Comparison of ENCODE assay signal across 19 cellular contexts in the genomic region with DNA sequence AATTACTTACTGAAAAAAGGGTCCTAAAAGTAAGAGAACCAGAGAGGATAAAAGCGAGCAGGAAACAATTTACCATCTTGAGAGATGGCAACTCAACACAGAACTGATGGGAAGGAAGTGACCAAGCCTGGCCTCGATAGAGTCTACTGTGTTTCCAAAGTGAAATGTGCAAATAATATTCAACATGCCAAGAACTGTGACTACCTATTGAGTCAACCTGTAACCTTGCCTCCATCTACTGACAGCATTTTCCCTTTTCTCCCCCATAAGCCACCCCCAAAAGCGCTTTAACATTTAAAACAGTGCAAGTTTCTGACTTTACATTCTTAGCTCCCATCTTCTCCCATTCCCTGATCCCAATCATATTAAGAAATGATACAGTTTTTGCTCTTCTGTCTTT.
"Had no signal": no experiment of that assay in that cellular context is flagged by ENCODE, and none has a peak within 500 bp of the region (broad histone marks: within the 10 kb centered on the region; RNA-seq: fewer than 3 reads in every experiment).

No MANE protein-coding gene starts in this region.

- H3K4me1 ChIP-seq: esophagus squamous epithelium, spleen, testis, upper lobe of right lung had no signal

- H3K36me3 ChIP-seq: neutrophil had no signal

- DNase-seq: effector memory CD4-positive, alpha-beta T cell; esophagus squamous epithelium; foreskin melanocyte; head of caudate nucleus; naive thymus-derived CD8-positive, alpha-beta T cell; posterior cingulate gyrus; spleen; stimulated activated CD4-positive, alpha-beta T cell treated with anti-CD3 and anti-CD28 coated beads, Interleukin-2, amount 100 ng/mL, for 24 hours; stimulated activated CD4-positive, alpha-beta T cell treated with anti-CD3 and anti-CD28 coated beads, Interleukin-4, amount 100 ng/mL, for 4 hours; stimulated activated naive B cell treated with anti-CD40 and anti-IgM and Interleukin-4, amounts not matched to agents 10 μg/mL and 1 μg/mL and 100 μg/mL, for 72 hours; stimulated activated naive CD8-positive, alpha-beta T cell treated with anti-CD3 and anti-CD28 coated beads, Interleukin-15, amount 100 ng/mL, for 72 hours; testis; upper lobe of right lung had no signal

- H3K27me3 ChIP-seq: esophagus squamous epithelium, hepatocyte, neutrophil, spleen, testis, tibial nerve, upper lobe of right lung, vagina had no signal

- H3K4me2 ChIP-seq: hepatocyte had no signal

- ATAC-seq: naive thymus-derived CD8-positive, alpha-beta T cell; sciatic nerve; stimulated activated naive B cell treated with anti-CD40 and anti-IgM and Interleukin-4, amounts not matched to agents 10 μg/mL and 1 μg/mL and 100 μg/mL, for 72 hours; stimulated activated naive CD8-positive, alpha-beta T cell treated with anti-CD3 and anti-CD28 coated beads, Interleukin-15, amount 100 ng/mL, for 72 hours; upper lobe of right lung had no signal

- H3K4me3 ChIP-seq: esophagus squamous epithelium, hepatocyte, spleen, tibial nerve, upper lobe of right lung, vagina had no signal

- H3K9me3 ChIP-seq: esophagus squamous epithelium, neutrophil, spleen, testis, tibial nerve, upper lobe of right lung, vagina had no signal

- H3K27ac ChIP-seq: epithelial cell of prostate, esophagus squamous epithelium, hepatocyte, neutrophil, spleen, testis, tibial nerve, upper lobe of right lung, vagina had no signal

- H2AFZ ChIP-seq: hepatocyte had no signal
